ENCODE assay signal across 1 cellular context in genomic region chr19:39074205-39074692, GRCh38.
A peak's percentile ranks its signal among the peaks of the same experiment; 100 is the strongest.
TF ChIP-seq lines count a peak whose summit lies in the region.

No MANE protein-coding gene starts in this region.

TF ChIP-seq in K562, 482 proteins besides CTCF, POLR2A, EP300 and RAD21:
- no peak for TF ChIP-seq MAZ (CRISPR knock-in tag; conservative IDR thresholded peaks at IDR 0.05 in 1 of 2, IDR thresholded peaks at IDR 0.05 in 1 of 2)
- peak; percentile 43 for TF ChIP-seq ZNF512 (tag; IDR thresholded peaks at IDR 0.05)
